ENCODE assay signal across 8 cellular contexts in genomic region chr4:174764105-174764729, GRCh38.
DNase-seq lines count a peak whose midpoint lies in the region; ATAC-seq, FAIRE-seq and TF ChIP-seq lines count a peak whose summit lies in the region.

No MANE protein-coding gene starts in this region.

- no peak overlapping the region for H3K56ac ChIP-seq in IMR-90 (ENCODE audit: extremely low read depth, insufficient read depth, low read length)

- DNase-seq in IMR-90 (peak; percentile 40), PC-3 (peak; percentile 62), epithelial cell of proximal tubule (ENCODE audit: low read depth) (peak; percentile 29), progenitor cell of endocrine pancreas (ENCODE audit: low spot score, unreplicated experiment) (no peak)
- no peak for DNase-seq in activated T-helper 2 cell treated with anti-CD3 and anti-CD28 coated beads, Interferon-gamma antibody, Interleukin-2, Interleukin-4, amounts not matched to agents 10 μg/mL and 5 μg/mL and 100 μg/mL, durations not matched to agents 14 hours and 24 hours and 36 hours (ENCODE audit: low spot score)

- no peaks in the 10 kb centered on the region for H3K9me3 ChIP-seq in IMR-90 (ENCODE audit: control insufficient read depth, insufficient read depth, low read length)
- H3K9me3 ChIP-seq in PC-3 (ENCODE audit: low read length), result no peaks in the 10 kb centered on the region

- no peak for TF ChIP-seq POLR2A in IMR-90 (IDR thresholded peaks at IDR 0.05; ENCODE audit: low read depth, low read length)

- peak; percentile 52 for TF ChIP-seq RAD21 in IMR-90 (IDR thresholded peaks at IDR 0.05; ENCODE audit: low read length)

- CTCF ChIA-PET in IMR-90 (lab: Yijun Ruan, JAX) (interaction anchor here (1.0 kb wide), 1 partner anchor 21 kb away, joined by 3 read pairs; no protein-coding TSS in a partner anchor), PC-3 (lab: Charles Lee) (interaction anchor here (0.9 kb wide), 2 partner anchors 402 to 763 kb away, joined by 3 to 6 read pairs; no protein-coding TSS in a partner anchor)

- in situ Hi-C loops in IMR-90 (cut with MboI; ENCODE audit: low sequenced_read_pairs), result loop anchor here (25.0 kb wide), 2 partner anchors 773 to 1573 kb away; no protein-coding TSS in a partner anchor

- ATAC-seq in GM21619 (IDR thresholded peaks at IDR 0.05; ENCODE audit: unreplicated experiment) (peak; percentile 67), IMR-90 (ENCODE audit: low read depth) (no peak), PC-3 (peak; percentile 56), HG03095 (IDR thresholded peaks at IDR 0.05; ENCODE audit: unreplicated experiment) (no peak)

- H3K14ac ChIP-seq in IMR-90 (replicated peaks; ENCODE audit: low read depth, low read length), result no peak overlapping the region

- no peak overlapping the region for H3K18ac ChIP-seq in IMR-90 (ENCODE audit: low read depth, low read length)

- no peaks in the 10 kb centered on the region for H3K4me1 Mint-ChIP-seq in progenitor cell of endocrine pancreas (ENCODE audit: low read depth)
- no peaks in the 10 kb centered on the region for H3K4me1 Mint-ChIP-seq in activated T-helper 2 cell treated with anti-CD3 and anti-CD28 coated beads, Interferon-gamma antibody, Interleukin-2, Interleukin-4, amounts not matched to agents 10 μg/mL and 5 μg/mL and 100 μg/mL, durations not matched to agents 14 hours and 24 hours and 36 hours (ENCODE audit: low read depth)

- WGBS in IMR-90 (ENCODE audit: extremely low coverage in 2 of 2, insufficient read length in 1 of 2), 2 experiments, result no CpG with 5 or more reads among the region's 7 CpGs

- H2AFZ ChIP-seq in IMR-90 (replicated peaks; ENCODE audit: low read length, poor library complexity) (no peak overlapping the region), PC-3 (ENCODE audit: low read length) (no peak overlapping the region)

- no peak overlapping the region for H3K4ac ChIP-seq in IMR-90 (ENCODE audit: low read depth, low read length)

- TF ChIP-seq CTCF in IMR-90 (conservative IDR thresholded peaks at IDR 0.05; ENCODE audit: low read depth, low read length) (peak; percentile 61), PC-3 (conservative IDR thresholded peaks at IDR 0.05; ENCODE audit: low read depth, low read length) (peak; percentile 76), epithelial cell of proximal tubule (conservative IDR thresholded peaks at IDR 0.05; ENCODE audit: low read depth, low read length) (peak; percentile 65), progenitor cell of endocrine pancreas (IDR thresholded peaks at IDR 0.05; ENCODE audit: unreplicated experiment) (peak; percentile 82)

- no peak overlapping the region for H2AK5ac ChIP-seq in IMR-90 (ENCODE audit: low read depth, low read length)

- intact Hi-C loops in IMR-90 (cut with micrococcal nuclease) (loop anchor here (1.0 to 10.0 kb wide), 3 partner anchors 679 to 1571 kb away; no protein-coding TSS in a partner anchor), PC-3 (cut with micrococcal nuclease) (loop anchor here (5.0 to 10.0 kb wide), 3 partner anchors 361 to 773 kb away; no protein-coding TSS in a partner anchor)
- intact Hi-C loops in activated T-helper 2 cell treated with anti-CD3 and anti-CD28 coated beads, Interferon-gamma antibody, Interleukin-2, Interleukin-4, amounts not matched to agents 10 μg/mL and 5 μg/mL and 100 μg/mL, durations not matched to agents 14 hours and 24 hours and 36 hours (cut with micrococcal nuclease), result no loop called here

- no peaks in the 10 kb centered on the region for H3K27me3 Mint-ChIP-seq in progenitor cell of endocrine pancreas
- no peaks in the 10 kb centered on the region for H3K27me3 Mint-ChIP-seq in activated T-helper 2 cell treated with anti-CD3 and anti-CD28 coated beads, Interferon-gamma antibody, Interleukin-2, Interleukin-4, amounts not matched to agents 10 μg/mL and 5 μg/mL and 100 μg/mL, durations not matched to agents 14 hours and 24 hours and 36 hours (ENCODE audit: low read depth)

- BruUV-seq in IMR-90 (replicated peaks; lab: Mats Ljungman, UMichigan), result no TSS peak
- BruUV-seq in PC-3 (replicated peaks; lab: Mats Ljungman, UMichigan), result no TSS peak

- dilution Hi-C loops in IMR-90 (cut with HindIII; ENCODE audit: low sequenced_read_pairs, unreplicated experiment), result no loop called here

- H3F3A ChIP-seq in PC-3 (ENCODE audit: low read length, unreplicated experiment), result no peaks in the 10 kb centered on the region

- no peak overlapping the region for H2BK120ac ChIP-seq in IMR-90 (ENCODE audit: low read depth, low read length)

- H3K9ac ChIP-seq in IMR-90 (ENCODE audit: low read depth, low read length) (no peak overlapping the region), PC-3 (ENCODE audit: low read length) (no peak overlapping the region)

- no peak overlapping the region for H3K4me3 Mint-ChIP-seq in progenitor cell of endocrine pancreas (ENCODE audit: low read depth)
- H3K4me3 Mint-ChIP-seq in activated T-helper 2 cell treated with anti-CD3 and anti-CD28 coated beads, Interferon-gamma antibody, Interleukin-2, Interleukin-4, amounts not matched to agents 10 μg/mL and 5 μg/mL and 100 μg/mL, durations not matched to agents 14 hours and 24 hours and 36 hours (ENCODE audit: low read depth), result no peak overlapping the region

- no peak overlapping the region for H2BK5ac ChIP-seq in IMR-90 (ENCODE audit: low read depth, low read length, poor library complexity, severe bottlenecking)

- H2AK9ac ChIP-seq in IMR-90 (replicated peaks; ENCODE audit: low read depth, low read length, poor library complexity), result no peak overlapping the region

- H4K8ac ChIP-seq in IMR-90 (ENCODE audit: low read depth in 2 of 2, low read length in 2 of 2), result no peak overlapping the region

- H3K4me3 ChIP-seq in IMR-90 (ENCODE audit: insufficient read depth, low read depth, low read length) (no peak overlapping the region), PC-3 (ENCODE audit: low read length) (no peak overlapping the region), epithelial cell of proximal tubule (ENCODE audit: low read depth, low read length) (no peak overlapping the region)

- H3K27ac Mint-ChIP-seq in progenitor cell of endocrine pancreas, result no peak overlapping the region
- H3K27ac Mint-ChIP-seq in activated T-helper 2 cell treated with anti-CD3 and anti-CD28 coated beads, Interferon-gamma antibody, Interleukin-2, Interleukin-4, amounts not matched to agents 10 μg/mL and 5 μg/mL and 100 μg/mL, durations not matched to agents 14 hours and 24 hours and 36 hours, result no peak overlapping the region

- H3K9me2 ChIP-seq in PC-3 (replicated peaks; ENCODE audit: low read length), result no peaks in the 10 kb centered on the region

- no peak overlapping the region for H3K23ac ChIP-seq in IMR-90 (ENCODE audit: low read depth, low read length)

- peak; percentile 94 for FAIRE-seq in G401.6 (lab: Jason Lieb, UNC)

- H3K79me1 ChIP-seq in IMR-90 (ENCODE audit: low read depth in 1 of 2, low read length in 2 of 2), result no peaks in the 10 kb centered on the region

- no peak overlapping the region for H2BK20ac ChIP-seq in IMR-90 (ENCODE audit: low read depth, low read length)

- H3K4me2 ChIP-seq in IMR-90 (ENCODE audit: low read depth, low read length) (no peak overlapping the region), PC-3 (ENCODE audit: low read length) (peak overlapping the region; percentile 27; the same call in 1 of the 2 replicates)

- H3K4me1 ChIP-seq in IMR-90 (ENCODE audit: control insufficient read depth, insufficient read depth, low read length) (no peaks in the 10 kb centered on the region), PC-3 (ENCODE audit: insufficient read depth, low read length) (peaks cover 9% of the 10 kb centered on the region)

- H3K9me3 Mint-ChIP-seq in progenitor cell of endocrine pancreas (ENCODE audit: low read depth), result peaks cover 4% of the 10 kb centered on the region
- no peaks in the 10 kb centered on the region for H3K9me3 Mint-ChIP-seq in activated T-helper 2 cell treated with anti-CD3 and anti-CD28 coated beads, Interferon-gamma antibody, Interleukin-2, Interleukin-4, amounts not matched to agents 10 μg/mL and 5 μg/mL and 100 μg/mL, durations not matched to agents 14 hours and 24 hours and 36 hours

- no peak overlapping the region for H4K91ac ChIP-seq in IMR-90 (ENCODE audit: insufficient read depth, low read depth, low read length)

- H3K36me3 Mint-ChIP-seq in progenitor cell of endocrine pancreas (ENCODE audit: insufficient read depth), result no peaks in the 10 kb centered on the region
- H3K36me3 Mint-ChIP-seq in activated T-helper 2 cell treated with anti-CD3 and anti-CD28 coated beads, Interferon-gamma antibody, Interleukin-2, Interleukin-4, amounts not matched to agents 10 μg/mL and 5 μg/mL and 100 μg/mL, durations not matched to agents 14 hours and 24 hours and 36 hours (ENCODE audit: low read depth), result no peaks in the 10 kb centered on the region

- no peak overlapping the region for H2BK15ac ChIP-seq in IMR-90 (ENCODE audit: low read depth, low read length)

- H4K20me1 ChIP-seq in IMR-90 (ENCODE audit: insufficient read depth, low read length) (no peaks in the 10 kb centered on the region), PC-3 (ENCODE audit: low read length) (no peaks in the 10 kb centered on the region)

- H3K27ac ChIP-seq in IMR-90 (ENCODE audit: insufficient read depth, low read length) (no peak overlapping the region), PC-3 (ENCODE audit: low read length) (no peak overlapping the region)

- no peak overlapping the region for H4K5ac ChIP-seq in IMR-90 (ENCODE audit: low read depth, low read length)

- POLR2A ChIA-PET in IMR-90 (lab: Charles Lee; ENCODE audit: unreplicated experiment) (no interaction called here), PC-3 (lab: Charles Lee; ENCODE audit: unreplicated experiment) (no interaction called here)

- H3K36me3 ChIP-seq in IMR-90 (ENCODE audit: control insufficient read depth, insufficient read depth, low read length) (no peaks in the 10 kb centered on the region), PC-3 (ENCODE audit: low read depth, low read length) (no peaks in the 10 kb centered on the region)

- H3K27me3 ChIP-seq in IMR-90 (ENCODE audit: control insufficient read depth, insufficient read depth, low read length), result no peaks in the 10 kb centered on the region
- H3K27me3 ChIP-seq in PC-3 (ENCODE audit: low read length), result no peaks in the 10 kb centered on the region

- no peaks in the 10 kb centered on the region for H3K9me1 ChIP-seq in IMR-90 (ENCODE audit: insufficient read depth, low read length)

- no peaks in the 10 kb centered on the region for H3K79me2 ChIP-seq in PC-3 (ENCODE audit: low read length)

TF ChIP-seq in IMR-90, 13 proteins besides CTCF, POLR2A, EP300 and RAD21 (continues in another document):
- TF ChIP-seq CHD1 (IDR thresholded peaks at IDR 0.05; ENCODE audit: low read depth, low read length) (no peak), BHLHE40 (IDR thresholded peaks at IDR 0.05; ENCODE audit: low read depth, low read length) (no peak), MAZ (IDR thresholded peaks at IDR 0.05; ENCODE audit: borderline replicate concordance, low read depth, low read length) (no peak), RFX5 (IDR thresholded peaks at IDR 0.05; ENCODE audit: low read depth, low read length) (no peak), NFE2L2 (IDR thresholded peaks at IDR 0.05; ENCODE audit: low read depth, low read length) (no peak)

Comparison
In these comparisons a context has a peak if more than half of its experiments do, and no peak if none do; other contexts are left out.
1. ATAC-seq: peak in GM21619 (single experiment) and PC-3 (single experiment); none in IMR-90 (single experiment) and HG03095 (single experiment).
2. DNase-seq: peak in IMR-90 (single experiment), PC-3 (single experiment) and epithelial cell of proximal tubule (single experiment); none in progenitor cell of endocrine pancreas (single experiment) and activated T-helper 2 cell treated with anti-CD3 and anti-CD28 coated beads, Interferon-gamma antibody, Interleukin-2, Interleukin-4, amounts not matched to agents 10 μg/mL and 5 μg/mL and 100 μg/mL, durations not matched to agents 14 hours and 24 hours and 36 hours (single experiment).
3. Peak in every context shown above with its lines, with median percentiles within 50 percentile points of each other: CTCF ChIP-seq.